8 cellular contexts compared by ENCODE assay signal in genomic region chr15:39801641-39802309, GRCh38. TPM values are rescaled to one million over a fixed set of nuclear protein-coding genes. Genes with fewer than 3 reads are reported as not detected.
DNase-seq lines count a peak whose midpoint lies in the region; ATAC-seq and TF ChIP-seq lines count a peak whose summit lies in the region.

No MANE protein-coding gene starts in this region.

- peak; percentile 36 for TF ChIP-seq CTCF in AG04449 (IDR thresholded peaks at IDR 0.05; ENCODE audit: insufficient read depth, low read length, missing control alignments)
- peak; percentile 75 for TF ChIP-seq CTCF in GM12864 (IDR thresholded peaks at IDR 0.05; ENCODE audit: low read depth, low read length, missing control alignments)

- no peaks in the 10 kb centered on the region for H3K4me1 Mint-ChIP-seq in activated CD4-positive, alpha-beta memory T cell treated with anti-CD3 and anti-CD28 coated beads for 36 hours (ENCODE audit: low read depth)

- peaks cover 18% of the 10 kb centered on the region for H3K27me3 Mint-ChIP-seq in activated CD4-positive, alpha-beta memory T cell treated with anti-CD3 and anti-CD28 coated beads for 36 hours

- ATAC-seq in HG03342 (IDR thresholded peaks at IDR 0.05; ENCODE audit: unreplicated experiment) (peak; percentile 64), GM21367 (IDR thresholded peaks at IDR 0.05; ENCODE audit: unreplicated experiment) (no peak), GM18858 (IDR thresholded peaks at IDR 0.05; ENCODE audit: unreplicated experiment) (no peak), GM18520 (IDR thresholded peaks at IDR 0.05; ENCODE audit: unreplicated experiment) (no peak)

- POLR2A ChIA-PET in AG04449 (lab: Yijun Ruan, JAX), result no interaction called here
- POLR2A ChIA-PET in activated CD4-positive, alpha-beta memory T cell treated with anti-CD3 and anti-CD28 coated beads for 36 hours (lab: Charles Lee), result no interaction called here

- no peak overlapping the region for H3K27ac Mint-ChIP-seq in activated CD4-positive, alpha-beta memory T cell treated with anti-CD3 and anti-CD28 coated beads for 36 hours

- CTCF ChIA-PET in AG04449 (lab: Yijun Ruan, JAX), result interaction anchor here (1.1 to 6.1 kb wide), 4 partner anchors 7 to 175 kb away, joined by 3 to 32 read pairs (median 5); no protein-coding TSS in a partner anchor
- CTCF ChIA-PET in activated CD4-positive, alpha-beta memory T cell treated with anti-CD3 and anti-CD28 coated beads for 36 hours (lab: Charles Lee), result interaction anchor here (0.9 to 2.6 kb wide), 2 partner anchors 13 to 73 kb away, joined by 6 to 7 read pairs; no protein-coding TSS in a partner anchor

- DNase-seq in AG04449 (ENCODE audit: low read depth, low spot score) (no peak), GM12864 (ENCODE audit: low read depth) (no peak), lung microvascular endothelial cell (ENCODE audit: low read depth in 2 of 2) (peak; percentile 48 to 51)
- peak; percentile 38 for DNase-seq in activated CD4-positive, alpha-beta memory T cell treated with anti-CD3 and anti-CD28 coated beads for 36 hours

- H3K36me3 Mint-ChIP-seq in activated CD4-positive, alpha-beta memory T cell treated with anti-CD3 and anti-CD28 coated beads for 36 hours, result no peaks in the 10 kb centered on the region

- no peak overlapping the region for H3K4me3 Mint-ChIP-seq in activated CD4-positive, alpha-beta memory T cell treated with anti-CD3 and anti-CD28 coated beads for 36 hours

- H3K9me3 Mint-ChIP-seq in activated CD4-positive, alpha-beta memory T cell treated with anti-CD3 and anti-CD28 coated beads for 36 hours, result no peaks in the 10 kb centered on the region

- intact Hi-C loops in activated CD4-positive, alpha-beta memory T cell treated with anti-CD3 and anti-CD28 coated beads for 36 hours (cut with micrococcal nuclease), result loop anchor here (5.0 kb wide), 1 partner anchor 76 kb away; no protein-coding TSS in a partner anchor

- H3K4me3 ChIP-seq in AG04449 (ENCODE audit: low read depth, low read length) (no peak overlapping the region), GM12864 (ENCODE audit: low read depth, low read length) (no peak overlapping the region)

RNA-seq across cellular contexts. Expression of gene FSIP1, which starts 19.1 kb away (rescaled TPM):
- total RNA-seq in activated CD4-positive, alpha-beta memory T cell treated with anti-CD3 and anti-CD28 coated beads for 36 hours, result under 1 TPM; 0.29 to 0.68 TPM
- 0.40 and 0.44 TPM in 2 replicates for total RNA-seq in lung microvascular endothelial cell

Comparison
In these comparisons a context has a peak if more than half of its experiments do, and no peak if none do; other contexts are left out.
1. DNase-seq: peak in activated CD4-positive, alpha-beta memory T cell treated with anti-CD3 and anti-CD28 coated beads for 36 hours (single experiment) and lung microvascular endothelial cell (2 of 2); none in AG04449 (single experiment) and GM12864 (single experiment).